In the genomic region with DNA sequence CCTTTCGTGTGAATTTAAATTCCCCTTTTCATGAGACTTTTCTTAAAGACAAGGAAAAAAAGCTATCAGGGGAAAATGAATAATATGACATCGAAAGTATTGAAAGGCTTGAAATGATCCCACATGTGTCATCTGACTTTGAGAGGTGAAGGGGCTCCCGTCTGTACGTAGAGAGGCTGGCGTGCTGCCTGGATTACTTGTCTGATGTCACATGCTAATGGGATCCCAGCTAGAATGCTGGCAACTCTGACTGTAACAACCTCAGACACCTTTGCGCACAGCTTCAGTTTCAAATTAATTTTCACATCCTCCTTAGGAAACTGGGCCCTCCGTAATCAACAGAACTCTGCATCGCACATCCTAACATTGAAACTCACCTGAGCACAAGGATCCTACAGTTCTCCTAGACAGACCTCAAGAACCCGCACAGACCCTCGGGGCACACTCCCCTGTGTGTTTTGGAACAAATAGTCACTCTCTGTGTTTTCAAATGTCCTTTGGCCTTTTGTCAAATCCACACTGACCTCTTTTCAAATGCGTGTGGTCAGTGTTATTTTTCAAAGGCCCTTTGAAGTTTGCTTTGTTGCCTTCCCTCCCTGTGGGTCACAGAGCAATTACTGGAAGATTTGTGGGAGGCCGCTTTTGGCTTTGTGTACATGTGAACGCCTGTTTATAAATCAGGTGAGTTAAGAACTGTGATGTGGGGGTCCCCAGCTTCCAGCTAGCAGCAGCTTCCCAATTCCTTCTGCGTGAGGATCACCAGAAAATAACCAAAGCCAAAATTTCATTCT, we compare ENCODE assay signal across 1 cellular context.
TF ChIP-seq lines count a peak whose summit lies in the region.

No MANE protein-coding gene starts in this region.

TF ChIP-seq in HepG2, 621 proteins besides CTCF, POLR2A, EP300 and RAD21 (continued from another document and continues in another):
- TF ChIP-seq CREB1 (IDR thresholded peaks at IDR 0.05) (no peak), CREB1 (CRISPR knock-in tag; IDR thresholded peaks at IDR 0.05) (peak; percentile 84), MXI1 (IDR thresholded peaks at IDR 0.05; ENCODE audit: borderline replicate concordance, low read depth, low read length) (no peak; the same call in 2 of the 3 replicates), EED (CRISPR knock-in tag; IDR thresholded peaks at IDR 0.05) (no peak), PPARG (CRISPR knock-in tag; conservative IDR thresholded peaks at IDR 0.05) (peak; percentile 98), ZSCAN30 (CRISPR knock-in tag; IDR thresholded peaks at IDR 0.05) (peak; percentile 74; the same call in 1 of the 2 replicates), ZNF891 (CRISPR knock-in tag; IDR thresholded peaks at IDR 0.05) (no peak), ZNF251 (CRISPR knock-in tag; IDR thresholded peaks at IDR 0.05) (no peak), ZNF644 (CRISPR knock-in tag; IDR thresholded peaks at IDR 0.05; ENCODE audit: low read depth) (peak; percentile 84), RBFOX2 (IDR thresholded peaks at IDR 0.05; ENCODE audit: low read depth, low read length) (peak; percentile 68), CENPX (CRISPR knock-in tag; IDR thresholded peaks at IDR 0.05) (no peak), XRCC5 (optimal IDR thresholded peaks at IDR 0.05; ENCODE audit: low read length) (peak; percentile 88), ZNF790 (CRISPR knock-in tag; IDR thresholded peaks at IDR 0.05; ENCODE audit: borderline replicate concordance) (peak; percentile 87; the same call in 1 of the 2 replicates), KDM2A (CRISPR knock-in tag; IDR thresholded peaks at IDR 0.05; ENCODE audit: borderline replicate concordance, low read depth) (0 out of 2 replicates have a peak, but pooled peaks have one; percentile 56), ZNF720 (CRISPR knock-in tag; IDR thresholded peaks at IDR 0.05) (no peak), KDM5A (IDR thresholded peaks at IDR 0.05; ENCODE audit: borderline replicate concordance, low read length) (0 out of 2 replicates have a peak, but pooled peaks have one; percentile 54), KLF6 (CRISPR knock-in tag; IDR thresholded peaks at IDR 0.05) (peak; percentile 97), RAD51 (IDR thresholded peaks at IDR 0.05; ENCODE audit: borderline replicate concordance) (no peak), FLYWCH1 (CRISPR knock-in tag; IDR thresholded peaks at IDR 0.05) (no peak), HNRNPK (IDR thresholded peaks at IDR 0.05; ENCODE audit: low read depth, low read length, poor library complexity, severe bottlenecking) (no peak)
- TF ChIP-seq, protein P1, sequence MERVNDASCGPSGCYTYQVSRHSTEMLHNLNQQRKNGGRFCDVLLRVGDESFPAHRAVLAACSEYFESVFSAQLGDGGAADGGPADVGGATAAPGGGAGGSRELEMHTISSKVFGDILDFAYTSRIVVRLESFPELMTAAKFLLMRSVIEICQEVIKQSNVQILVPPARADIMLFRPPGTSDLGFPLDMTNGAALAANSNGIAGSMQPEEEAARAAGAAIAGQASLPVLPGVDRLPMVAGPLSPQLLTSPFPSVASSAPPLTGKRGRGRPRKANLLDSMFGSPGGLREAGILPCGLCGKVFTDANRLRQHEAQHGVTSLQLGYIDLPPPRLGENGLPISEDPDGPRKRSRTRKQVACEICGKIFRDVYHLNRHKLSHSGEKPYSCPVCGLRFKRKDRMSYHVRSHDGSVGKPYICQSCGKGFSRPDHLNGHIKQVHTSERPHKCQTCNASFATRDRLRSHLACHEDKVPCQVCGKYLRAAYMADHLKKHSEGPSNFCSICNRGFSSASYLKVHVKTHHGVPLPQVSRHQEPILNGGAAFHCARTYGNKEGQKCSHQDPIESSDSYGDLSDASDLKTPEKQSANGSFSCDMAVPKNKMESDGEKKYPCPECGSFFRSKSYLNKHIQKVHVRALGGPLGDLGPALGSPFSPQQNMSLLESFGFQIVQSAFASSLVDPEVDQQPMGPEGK (CRISPR knock-in tag; IDR thresholded peaks at IDR 0.05), result peak; percentile 91
- TF ChIP-seq, protein P2, sequence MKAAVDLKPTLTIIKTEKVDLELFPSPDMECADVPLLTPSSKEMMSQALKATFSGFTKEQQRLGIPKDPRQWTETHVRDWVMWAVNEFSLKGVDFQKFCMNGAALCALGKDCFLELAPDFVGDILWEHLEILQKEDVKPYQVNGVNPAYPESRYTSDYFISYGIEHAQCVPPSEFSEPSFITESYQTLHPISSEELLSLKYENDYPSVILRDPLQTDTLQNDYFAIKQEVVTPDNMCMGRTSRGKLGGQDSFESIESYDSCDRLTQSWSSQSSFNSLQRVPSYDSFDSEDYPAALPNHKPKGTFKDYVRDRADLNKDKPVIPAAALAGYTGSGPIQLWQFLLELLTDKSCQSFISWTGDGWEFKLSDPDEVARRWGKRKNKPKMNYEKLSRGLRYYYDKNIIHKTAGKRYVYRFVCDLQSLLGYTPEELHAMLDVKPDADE (CRISPR knock-in tag; IDR thresholded peaks at IDR 0.05), result no peak
- TF ChIP-seq, protein P3, sequence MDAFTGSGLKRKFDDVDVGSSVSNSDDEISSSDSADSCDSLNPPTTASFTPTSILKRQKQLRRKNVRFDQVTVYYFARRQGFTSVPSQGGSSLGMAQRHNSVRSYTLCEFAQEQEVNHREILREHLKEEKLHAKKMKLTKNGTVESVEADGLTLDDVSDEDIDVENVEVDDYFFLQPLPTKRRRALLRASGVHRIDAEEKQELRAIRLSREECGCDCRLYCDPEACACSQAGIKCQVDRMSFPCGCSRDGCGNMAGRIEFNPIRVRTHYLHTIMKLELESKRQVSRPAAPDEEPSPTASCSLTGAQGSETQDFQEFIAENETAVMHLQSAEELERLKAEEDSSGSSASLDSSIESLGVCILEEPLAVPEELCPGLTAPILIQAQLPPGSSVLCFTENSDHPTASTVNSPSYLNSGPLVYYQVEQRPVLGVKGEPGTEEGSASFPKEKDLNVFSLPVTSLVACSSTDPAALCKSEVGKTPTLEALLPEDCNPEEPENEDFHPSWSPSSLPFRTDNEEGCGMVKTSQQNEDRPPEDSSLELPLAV (CRISPR knock-in tag; conservative IDR thresholded peaks at IDR 0.05; ENCODE audit: low read depth), result no peak
- TF ChIP-seq, protein P4, sequence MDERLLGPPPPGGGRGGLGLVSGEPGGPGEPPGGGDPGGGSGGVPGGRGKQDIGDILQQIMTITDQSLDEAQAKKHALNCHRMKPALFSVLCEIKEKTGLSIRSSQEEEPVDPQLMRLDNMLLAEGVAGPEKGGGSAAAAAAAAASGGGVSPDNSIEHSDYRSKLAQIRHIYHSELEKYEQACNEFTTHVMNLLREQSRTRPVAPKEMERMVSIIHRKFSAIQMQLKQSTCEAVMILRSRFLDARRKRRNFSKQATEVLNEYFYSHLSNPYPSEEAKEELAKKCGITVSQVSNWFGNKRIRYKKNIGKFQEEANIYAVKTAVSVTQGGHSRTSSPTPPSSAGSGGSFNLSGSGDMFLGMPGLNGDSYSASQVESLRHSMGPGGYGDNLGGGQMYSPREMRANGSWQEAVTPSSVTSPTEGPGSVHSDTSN (CRISPR knock-in tag; IDR thresholded peaks at IDR 0.05), result 0 out of 2 replicates have a peak, but pooled peaks have one; percentile 36
- TF ChIP-seq, protein P5, sequence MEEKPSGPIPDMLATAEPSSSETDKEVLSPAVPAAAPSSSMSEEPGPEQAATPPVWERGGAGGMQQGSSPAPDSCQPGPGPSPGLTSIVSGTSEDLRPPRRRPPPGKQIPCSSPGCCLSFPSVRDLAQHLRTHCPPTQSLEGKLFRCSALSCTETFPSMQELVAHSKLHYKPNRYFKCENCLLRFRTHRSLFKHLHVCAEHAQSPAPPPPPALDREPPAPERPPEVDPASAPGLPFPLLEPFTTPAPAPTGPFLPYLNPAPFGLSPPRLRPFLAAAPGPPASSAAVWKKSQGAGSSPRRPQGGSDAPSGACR (CRISPR knock-in tag; IDR thresholded peaks at IDR 0.05), result no peak
- TF ChIP-seq, protein P6, sequence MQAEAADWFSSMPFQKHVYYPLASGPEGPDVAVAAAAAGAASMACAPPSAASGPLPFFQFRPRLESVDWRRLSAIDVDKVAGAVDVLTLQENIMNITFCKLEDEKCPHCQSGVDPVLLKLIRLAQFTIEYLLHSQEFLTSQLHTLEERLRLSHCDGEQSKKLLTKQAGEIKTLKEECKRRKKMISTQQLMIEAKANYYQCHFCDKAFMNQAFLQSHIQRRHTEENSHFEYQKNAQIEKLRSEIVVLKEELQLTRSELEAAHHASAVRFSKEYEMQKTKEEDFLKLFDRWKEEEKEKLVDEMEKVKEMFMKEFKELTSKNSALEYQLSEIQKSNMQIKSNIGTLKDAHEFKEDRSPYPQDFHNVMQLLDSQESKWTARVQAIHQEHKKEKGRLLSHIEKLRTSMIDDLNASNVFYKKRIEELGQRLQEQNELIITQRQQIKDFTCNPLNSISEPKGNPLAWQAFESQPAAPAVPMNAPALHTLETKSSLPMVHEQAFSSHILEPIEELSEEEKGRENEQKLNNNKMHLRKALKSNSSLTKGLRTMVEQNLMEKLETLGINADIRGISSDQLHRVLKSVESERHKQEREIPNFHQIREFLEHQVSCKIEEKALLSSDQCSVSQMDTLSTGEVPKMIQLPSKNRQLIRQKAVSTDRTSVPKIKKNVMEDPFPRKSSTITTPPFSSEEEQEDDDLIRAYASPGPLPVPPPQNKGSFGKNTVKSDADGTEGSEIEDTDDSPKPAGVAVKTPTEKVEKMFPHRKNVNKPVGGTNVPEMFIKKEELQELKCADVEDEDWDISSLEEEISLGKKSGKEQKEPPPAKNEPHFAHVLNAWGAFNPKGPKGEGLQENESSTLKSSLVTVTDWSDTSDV (CRISPR knock-in tag; IDR thresholded peaks at IDR 0.05), result no peak
- TF ChIP-seq, protein P7, sequence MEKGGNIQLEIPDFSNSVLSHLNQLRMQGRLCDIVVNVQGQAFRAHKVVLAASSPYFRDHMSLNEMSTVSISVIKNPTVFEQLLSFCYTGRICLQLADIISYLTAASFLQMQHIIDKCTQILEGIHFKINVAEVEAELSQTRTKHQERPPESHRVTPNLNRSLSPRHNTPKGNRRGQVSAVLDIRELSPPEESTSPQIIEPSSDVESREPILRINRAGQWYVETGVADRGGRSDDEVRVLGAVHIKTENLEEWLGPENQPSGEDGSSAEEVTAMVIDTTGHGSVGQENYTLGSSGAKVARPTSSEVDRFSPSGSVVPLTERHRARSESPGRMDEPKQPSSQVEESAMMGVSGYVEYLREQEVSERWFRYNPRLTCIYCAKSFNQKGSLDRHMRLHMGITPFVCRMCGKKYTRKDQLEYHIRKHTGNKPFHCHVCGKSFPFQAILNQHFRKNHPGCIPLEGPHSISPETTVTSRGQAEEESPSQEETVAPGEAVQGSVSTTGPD (CRISPR knock-in tag; IDR thresholded peaks at IDR 0.05), result peak; percentile 74; the same call in 1 of the 2 replicates
- TF ChIP-seq, protein P8, sequence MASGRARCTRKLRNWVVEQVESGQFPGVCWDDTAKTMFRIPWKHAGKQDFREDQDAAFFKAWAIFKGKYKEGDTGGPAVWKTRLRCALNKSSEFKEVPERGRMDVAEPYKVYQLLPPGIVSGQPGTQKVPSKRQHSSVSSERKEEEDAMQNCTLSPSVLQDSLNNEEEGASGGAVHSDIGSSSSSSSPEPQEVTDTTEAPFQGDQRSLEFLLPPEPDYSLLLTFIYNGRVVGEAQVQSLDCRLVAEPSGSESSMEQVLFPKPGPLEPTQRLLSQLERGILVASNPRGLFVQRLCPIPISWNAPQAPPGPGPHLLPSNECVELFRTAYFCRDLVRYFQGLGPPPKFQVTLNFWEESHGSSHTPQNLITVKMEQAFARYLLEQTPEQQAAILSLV (CRISPR knock-in tag; IDR thresholded peaks at IDR 0.05; ENCODE audit: borderline replicate concordance), result 0 out of 2 replicates have a peak, but pooled peaks have one; percentile 79
- TF ChIP-seq, protein P9, sequence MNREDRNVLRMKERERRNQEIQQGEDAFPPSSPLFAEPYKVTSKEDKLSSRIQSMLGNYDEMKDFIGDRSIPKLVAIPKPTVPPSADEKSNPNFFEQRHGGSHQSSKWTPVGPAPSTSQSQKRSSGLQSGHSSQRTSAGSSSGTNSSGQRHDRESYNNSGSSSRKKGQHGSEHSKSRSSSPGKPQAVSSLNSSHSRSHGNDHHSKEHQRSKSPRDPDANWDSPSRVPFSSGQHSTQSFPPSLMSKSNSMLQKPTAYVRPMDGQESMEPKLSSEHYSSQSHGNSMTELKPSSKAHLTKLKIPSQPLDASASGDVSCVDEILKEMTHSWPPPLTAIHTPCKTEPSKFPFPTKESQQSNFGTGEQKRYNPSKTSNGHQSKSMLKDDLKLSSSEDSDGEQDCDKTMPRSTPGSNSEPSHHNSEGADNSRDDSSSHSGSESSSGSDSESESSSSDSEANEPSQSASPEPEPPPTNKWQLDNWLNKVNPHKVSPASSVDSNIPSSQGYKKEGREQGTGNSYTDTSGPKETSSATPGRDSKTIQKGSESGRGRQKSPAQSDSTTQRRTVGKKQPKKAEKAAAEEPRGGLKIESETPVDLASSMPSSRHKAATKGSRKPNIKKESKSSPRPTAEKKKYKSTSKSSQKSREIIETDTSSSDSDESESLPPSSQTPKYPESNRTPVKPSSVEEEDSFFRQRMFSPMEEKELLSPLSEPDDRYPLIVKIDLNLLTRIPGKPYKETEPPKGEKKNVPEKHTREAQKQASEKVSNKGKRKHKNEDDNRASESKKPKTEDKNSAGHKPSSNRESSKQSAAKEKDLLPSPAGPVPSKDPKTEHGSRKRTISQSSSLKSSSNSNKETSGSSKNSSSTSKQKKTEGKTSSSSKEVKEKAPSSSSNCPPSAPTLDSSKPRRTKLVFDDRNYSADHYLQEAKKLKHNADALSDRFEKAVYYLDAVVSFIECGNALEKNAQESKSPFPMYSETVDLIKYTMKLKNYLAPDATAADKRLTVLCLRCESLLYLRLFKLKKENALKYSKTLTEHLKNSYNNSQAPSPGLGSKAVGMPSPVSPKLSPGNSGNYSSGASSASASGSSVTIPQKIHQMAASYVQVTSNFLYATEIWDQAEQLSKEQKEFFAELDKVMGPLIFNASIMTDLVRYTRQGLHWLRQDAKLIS (CRISPR knock-in tag; IDR thresholded peaks at IDR 0.05), result peak; percentile 56; the same call in 1 of the 2 replicates
- TF ChIP-seq, protein P10, sequence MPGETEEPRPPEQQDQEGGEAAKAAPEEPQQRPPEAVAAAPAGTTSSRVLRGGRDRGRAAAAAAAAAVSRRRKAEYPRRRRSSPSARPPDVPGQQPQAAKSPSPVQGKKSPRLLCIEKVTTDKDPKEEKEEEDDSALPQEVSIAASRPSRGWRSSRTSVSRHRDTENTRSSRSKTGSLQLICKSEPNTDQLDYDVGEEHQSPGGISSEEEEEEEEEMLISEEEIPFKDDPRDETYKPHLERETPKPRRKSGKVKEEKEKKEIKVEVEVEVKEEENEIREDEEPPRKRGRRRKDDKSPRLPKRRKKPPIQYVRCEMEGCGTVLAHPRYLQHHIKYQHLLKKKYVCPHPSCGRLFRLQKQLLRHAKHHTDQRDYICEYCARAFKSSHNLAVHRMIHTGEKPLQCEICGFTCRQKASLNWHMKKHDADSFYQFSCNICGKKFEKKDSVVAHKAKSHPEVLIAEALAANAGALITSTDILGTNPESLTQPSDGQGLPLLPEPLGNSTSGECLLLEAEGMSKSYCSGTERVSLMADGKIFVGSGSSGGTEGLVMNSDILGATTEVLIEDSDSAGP (CRISPR knock-in tag; IDR thresholded peaks at IDR 0.05; ENCODE audit: borderline replicate concordance), result no peak; the same call in 1 of the 2 replicates
- TF ChIP-seq, protein P11, sequence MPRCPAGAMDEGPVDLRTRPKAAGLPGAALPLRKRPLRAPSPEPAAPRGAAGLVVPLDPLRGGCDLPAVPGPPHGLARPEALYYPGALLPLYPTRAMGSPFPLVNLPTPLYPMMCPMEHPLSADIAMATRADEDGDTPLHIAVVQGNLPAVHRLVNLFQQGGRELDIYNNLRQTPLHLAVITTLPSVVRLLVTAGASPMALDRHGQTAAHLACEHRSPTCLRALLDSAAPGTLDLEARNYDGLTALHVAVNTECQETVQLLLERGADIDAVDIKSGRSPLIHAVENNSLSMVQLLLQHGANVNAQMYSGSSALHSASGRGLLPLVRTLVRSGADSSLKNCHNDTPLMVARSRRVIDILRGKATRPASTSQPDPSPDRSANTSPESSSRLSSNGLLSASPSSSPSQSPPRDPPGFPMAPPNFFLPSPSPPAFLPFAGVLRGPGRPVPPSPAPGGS (CRISPR knock-in tag; IDR thresholded peaks at IDR 0.05), result no peak; the same call in 1 of the 2 replicates
